In genomic region chr15:89118481-89118989, GRCh38 we compare ENCODE assay signal across 13 cellular contexts. TPM values are rescaled to one million over a fixed set of nuclear protein-coding genes. Genes with fewer than 3 reads are reported as not detected.
DNase-seq lines count a peak whose midpoint lies in the region; ATAC-seq and TF ChIP-seq lines count a peak whose summit lies in the region.
"Had no signal": no experiment of that assay in that cellular context is flagged by ENCODE, and none has a peak within 500 bp of the region (broad histone marks: within the 10 kb centered on the region; RNA-seq: fewer than 3 reads in every experiment).

No MANE protein-coding gene starts in this region.

- DNase-seq in heart right ventricle (no peak), left ventricle myocardium superior (no peak), chondrocyte (ENCODE audit: low spot score) (no peak), upper lobe of right lung (no peak), NCI-H2029 treated with DMSO at 0.1 percent for 48 hours (lab: John Stamatoyannopoulos, UW) (no peak)
- no peak for DNase-seq in stimulated activated naive CD4-positive, alpha-beta T cell treated with Interleukin-2 at 50 U/mL for 16 hours (lab: John Stamatoyannopoulos, UW)
- no peak for DNase-seq in activated CD4-positive, alpha-beta T cell treated with anti-CD3 and anti-CD28 coated beads, Interleukin-2, amount 50 U/mL, for 48 hours
- DNase-seq: activated gamma-delta T cell treated with Interleukin-2 at 50 U/mL for 16 hours; DMS79; MG63; naive thymus-derived CD4-positive, alpha-beta T cell had no signal

- WGBS in heart right ventricle, 2 donors = 74 to 77% methylated on average over 2 of the region's 2 CpGs

- H3K27ac Mint-ChIP-seq in chondrocyte (ENCODE audit: unreplicated experiment) = peak overlapping the region; percentile 96
- H3K27ac Mint-ChIP-seq: T-helper 1 cell treated with Interleukin-12 subunit alpha and Interleukin-12 subunit beta and Interleukin-4 antibody, amounts not matched to agents 30 μg/mL and 1 μg/mL, for 36 hours had no signal

- H3K27ac ChIP-seq in heart right ventricle = peak overlapping the region; percentile 33 to 98 (median 78)
- H3K27ac ChIP-seq in upper lobe of right lung = peak overlapping the region; percentile 80

- intact Hi-C loops in heart right ventricle (cut with DNase I) (no loop called here), left ventricle myocardium superior (cut with micrococcal nuclease) (no loop called here), upper lobe of right lung (cut with DNase I) (no loop called here)

- H3K9me3 ChIP-seq in heart right ventricle (no peaks in the 10 kb centered on the region), mucosa of stomach (ENCODE audit: control insufficient read depth, low read length) (no peaks in the 10 kb centered on the region), upper lobe of right lung (no peaks in the 10 kb centered on the region)
- H3K9me3 ChIP-seq: MG63 had no signal

- H3K4me1 ChIP-seq in heart right ventricle (peaks cover 12 to 90% (median 67%) of the 10 kb centered on the region in 9 donors), mucosa of stomach (ENCODE audit: control insufficient read depth, insufficient read depth, low read length) (peaks cover 96% of the 10 kb centered on the region), upper lobe of right lung (peaks cover 42% of the 10 kb centered on the region)

- peak overlapping the region; percentile 71 for H3K9ac ChIP-seq in mucosa of stomach (ENCODE audit: low read length)

- no peak overlapping the region for H3K4me3 ChIP-seq in heart right ventricle
- no peak overlapping the region for H3K4me3 ChIP-seq in mucosa of stomach (ENCODE audit: low read length)
- H3K4me3 ChIP-seq in upper lobe of right lung = no peak overlapping the region
- H3K4me3 ChIP-seq: MG63 had no signal

- no peak for TF ChIP-seq CTCF in heart right ventricle (IDR thresholded peaks at IDR 0.05)
- TF ChIP-seq CTCF in chondrocyte (IDR thresholded peaks at IDR 0.05) = no peak
- TF ChIP-seq CTCF in upper lobe of right lung (IDR thresholded peaks at IDR 0.05) = no peak

- no peaks in the 10 kb centered on the region for H3K9me3 Mint-ChIP-seq in chondrocyte (ENCODE audit: low read depth)
- H3K9me3 Mint-ChIP-seq: naive thymus-derived CD4-positive, alpha-beta T cell; T-helper 1 cell treated with Interleukin-12 subunit alpha and Interleukin-12 subunit beta and Interleukin-4 antibody, amounts not matched to agents 30 μg/mL and 1 μg/mL, for 36 hours had no signal

- peaks cover 92% of the 10 kb centered on the region for H3K4me1 Mint-ChIP-seq in chondrocyte (ENCODE audit: low read depth)

- ATAC-seq in heart right ventricle (no peak), left ventricle myocardium superior (no peak), upper lobe of right lung (no peak)

- no peak overlapping the region for H3K4me3 Mint-ChIP-seq in chondrocyte (ENCODE audit: unreplicated experiment)
- H3K4me3 Mint-ChIP-seq: naive thymus-derived CD4-positive, alpha-beta T cell; T-helper 1 cell treated with Interleukin-12 subunit alpha and Interleukin-12 subunit beta and Interleukin-4 antibody, amounts not matched to agents 30 μg/mL and 1 μg/mL, for 36 hours had no signal

- H3K27me3 Mint-ChIP-seq in chondrocyte (ENCODE audit: low read depth) = no peaks in the 10 kb centered on the region
- H3K27me3 Mint-ChIP-seq: naive thymus-derived CD4-positive, alpha-beta T cell had no signal

- H3K36me3 Mint-ChIP-seq in chondrocyte (ENCODE audit: low read depth) = peaks cover 5% of the 10 kb centered on the region

- H3K36me3 ChIP-seq in heart right ventricle = peaks cover 0 to 97% (median 26%) of the 10 kb centered on the region in 9 donors
- peaks cover 33% of the 10 kb centered on the region for H3K36me3 ChIP-seq in mucosa of stomach (ENCODE audit: control insufficient read depth, insufficient read depth, low read length)
- H3K36me3 ChIP-seq in upper lobe of right lung = peaks cover 58% of the 10 kb centered on the region

- H3K27me3 ChIP-seq in heart right ventricle (no peaks in the 10 kb centered on the region), mucosa of stomach (ENCODE audit: control insufficient read depth, insufficient read depth, low read length) (no peaks in the 10 kb centered on the region), upper lobe of right lung (no peaks in the 10 kb centered on the region)
- H3K27me3 ChIP-seq: MG63 had no signal

RNA-seq across cellular contexts. Expression of gene ABHD2, which starts 30.3 kb away (rescaled TPM):
- total RNA-seq in heart right ventricle (100 to 1,000 TPM in 8 of 10 donors, 10 to 100 TPM in 2; 74.9 to 201 (median 123) TPM), left ventricle myocardium superior (84.4 TPM), chondrocyte (50.0 to 58.5 TPM (median 50.5 TPM) in 3 replicates), upper lobe of right lung (182 TPM)
- 10 to 100 TPM in 1 of 2 donors, 1 to 10 TPM in 1; 9.1 to 41.6 TPM for polyA plus RNA-seq in heart right ventricle
